In genomic region chr1:92842082-92843045, GRCh38 we compare ENCODE assay signal across 2 cellular contexts.
TF ChIP-seq lines count a peak whose summit lies in the region.

No MANE protein-coding gene starts in this region.

TF ChIP-seq in GM23338, 12 proteins besides CTCF, POLR2A, EP300 and RAD21 (continued from another document):
- no peak for TF ChIP-seq ZNF462 (CRISPR knock-in tag; IDR thresholded peaks at IDR 0.05)

TF ChIP-seq in WTC11, 78 proteins besides CTCF, POLR2A, EP300 and RAD21 (continued from another document):
- TF ChIP-seq ZNF416 (CRISPR knock-in tag; IDR thresholded peaks at IDR 0.05) (no peak), ERG (CRISPR knock-in tag; IDR thresholded peaks at IDR 0.05) (peak; percentile 37), E2F5 (CRISPR knock-in tag; IDR thresholded peaks at IDR 0.05) (no peak), RELA (CRISPR knock-in tag; IDR thresholded peaks at IDR 0.05; ENCODE audit: borderline replicate concordance) (no peak), ZNF232 (CRISPR knock-in tag; IDR thresholded peaks at IDR 0.05) (no peak), KAT7 (CRISPR knock-in tag; IDR thresholded peaks at IDR 0.05; ENCODE audit: borderline replicate concordance) (no peak), CREB1 (CRISPR knock-in tag; IDR thresholded peaks at IDR 0.05) (no peak), TEAD4 (CRISPR knock-in tag; IDR thresholded peaks at IDR 0.05) (no peak), FOXP4 (CRISPR knock-in tag; IDR thresholded peaks at IDR 0.05) (no peak), MLX (CRISPR knock-in tag; IDR thresholded peaks at IDR 0.05) (no peak), FOXK1 (CRISPR knock-in tag; IDR thresholded peaks at IDR 0.05) (no peak), E2F1 (CRISPR knock-in tag; IDR thresholded peaks at IDR 0.05) (no peak), IRF1 (CRISPR knock-in tag; IDR thresholded peaks at IDR 0.05) (no peak), ZNF425 (CRISPR knock-in tag; conservative IDR thresholded peaks at IDR 0.05) (peak; percentile 9), PRRX2 (CRISPR knock-in tag; IDR thresholded peaks at IDR 0.05) (peak; percentile 10; the same call in 1 of the 2 replicates)
